24 cellular contexts compared by ENCODE assay signal in the genomic region with DNA sequence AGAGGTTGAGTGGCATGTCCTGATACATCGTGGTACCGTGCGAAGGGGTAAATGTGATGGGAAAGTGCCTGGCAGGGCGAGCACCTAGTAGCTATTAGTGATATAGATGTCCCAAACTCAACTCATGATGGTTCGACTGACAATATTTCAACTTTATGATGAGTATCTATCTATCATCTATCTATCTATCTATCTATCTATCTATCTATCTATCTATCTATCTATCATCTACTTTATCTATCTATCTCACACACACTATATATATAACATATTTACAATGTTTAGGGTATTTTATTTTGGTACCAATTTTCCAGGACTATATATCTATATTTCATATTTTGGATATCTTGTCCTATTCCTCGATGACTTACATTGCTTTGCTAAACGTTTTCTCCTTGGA. TPM values are rescaled to one million over a fixed set of nuclear protein-coding genes. Genes with fewer than 3 reads are reported as not detected.
"Had no signal": no experiment of that assay in that cellular context is flagged by ENCODE, and none has a peak within 500 bp of the region (broad histone marks: within the 10 kb centered on the region; RNA-seq: fewer than 3 reads in every experiment).

No MANE protein-coding gene starts in this region.

- H3K36me3 ChIP-seq: breast epithelium, colonic mucosa, esophagus squamous epithelium, gastrocnemius medialis, sigmoid colon, tibial nerve had no signal

- H3K27ac ChIP-seq: breast epithelium, colonic mucosa, dorsolateral prefrontal cortex, esophagus squamous epithelium, gastrocnemius medialis, sigmoid colon had no signal

- H3K4me3 Mint-ChIP-seq: activated CD4-positive, alpha-beta T cell treated with anti-CD3 and anti-CD28 coated beads, Interleukin-2, amount 10 ng/mL, durations not matched to agents 24 days and 14 days; activated CD8-positive, alpha-beta T cell treated with anti-CD3 and anti-CD28 coated beads for 36 hours; activated naive CD4-positive, alpha-beta T cell treated with anti-CD3 and anti-CD28 coated beads, Interleukin-2, amount 50 U/mL, for 24 hours; activated T-helper 1 cell treated with anti-CD3 and anti-CD28 coated beads, Interleukin-12 subunit alpha, Interleukin-12 subunit beta, Interleukin-2, Interleukin-4 antibody, amounts not matched to agents 30 ng/mL and 10 ng/mL and 1 ng/mL, durations not matched to agents 14 hours and 24 hours and 36 hours; endodermal cell; T-helper 17 cell had no signal

- H3K4me2 ChIP-seq: smooth muscle cell had no signal

- DNase-seq: activated CD4-positive, alpha-beta T cell treated with anti-CD3 and anti-CD28 coated beads, Interleukin-2, amount 10 ng/mL, durations not matched to agents 24 days and 14 days; activated CD8-positive, alpha-beta memory T cell treated with anti-CD3 and anti-CD28 coated beads, Interleukin-2, amount 10 ng/mL, durations not matched to agents 7 days and 5 days; activated gamma-delta T cell treated with Interleukin-2 at 50 U/mL for 16 hours; activated T-cell treated with anti-CD3 and anti-CD28 coated beads for 4 hours; dorsolateral prefrontal cortex; endodermal cell; esophagus squamous epithelium; gastrocnemius medialis; head of caudate nucleus; naive B cell; sigmoid colon; stimulated activated CD4-positive, alpha-beta T cell treated with anti-CD3 and anti-CD28 coated beads, Interleukin-2, amount 100 ng/mL, for 48 hours; SW 1271; T-helper 17 cell had no signal

- H3K9me3 Mint-ChIP-seq: activated CD4-positive, alpha-beta T cell treated with anti-CD3 and anti-CD28 coated beads, Interleukin-2, amount 10 ng/mL, durations not matched to agents 24 days and 14 days; activated CD8-positive, alpha-beta T cell treated with anti-CD3 and anti-CD28 coated beads for 36 hours; activated naive CD4-positive, alpha-beta T cell treated with anti-CD3 and anti-CD28 coated beads, Interleukin-2, amount 50 U/mL, for 24 hours; activated T-helper 1 cell treated with anti-CD3 and anti-CD28 coated beads, Interleukin-12 subunit alpha, Interleukin-12 subunit beta, Interleukin-2, Interleukin-4 antibody, amounts not matched to agents 30 ng/mL and 10 ng/mL and 1 ng/mL, durations not matched to agents 14 hours and 24 hours and 36 hours; endodermal cell; naive B cell had no signal

- H3K27ac Mint-ChIP-seq: activated CD4-positive, alpha-beta T cell treated with anti-CD3 and anti-CD28 coated beads, Interleukin-2, amount 10 ng/mL, durations not matched to agents 24 days and 14 days; activated naive CD4-positive, alpha-beta T cell treated with anti-CD3 and anti-CD28 coated beads, Interleukin-2, amount 50 U/mL, for 24 hours; activated T-helper 1 cell treated with anti-CD3 and anti-CD28 coated beads, Interleukin-12 subunit alpha, Interleukin-12 subunit beta, Interleukin-2, Interleukin-4 antibody, amounts not matched to agents 30 ng/mL and 10 ng/mL and 1 ng/mL, durations not matched to agents 14 hours and 24 hours and 36 hours had no signal

- H3K36me3 Mint-ChIP-seq: activated CD8-positive, alpha-beta memory T cell treated with anti-CD3 and anti-CD28 coated beads, Interleukin-2, amount 10 ng/mL, durations not matched to agents 7 days and 5 days; activated naive CD4-positive, alpha-beta T cell treated with anti-CD3 and anti-CD28 coated beads, Interleukin-2, amount 50 U/mL, for 24 hours; naive B cell had no signal

- H3K27me3 Mint-ChIP-seq: activated CD8-positive, alpha-beta memory T cell treated with anti-CD3 and anti-CD28 coated beads, Interleukin-2, amount 10 ng/mL, durations not matched to agents 7 days and 5 days; activated CD8-positive, alpha-beta T cell treated with anti-CD3 and anti-CD28 coated beads for 36 hours; naive B cell had no signal

- H3K4me3 ChIP-seq: breast epithelium, colonic mucosa, dorsolateral prefrontal cortex, esophagus squamous epithelium, gastrocnemius medialis, sigmoid colon, smooth muscle cell, tibial nerve had no signal

- H3K4me1 ChIP-seq: breast epithelium, gastrocnemius medialis had no signal

- ATAC-seq: gastrocnemius medialis had no signal

- H3K27me3 ChIP-seq: breast epithelium, colonic mucosa, esophagus squamous epithelium, gastrocnemius medialis, sigmoid colon, tibial nerve had no signal

RNA-seq across cellular contexts. Expression of gene BCAS1, which starts 5.5 kb away (rescaled TPM):
- total RNA-seq: activated CD4-positive, alpha-beta T cell treated with anti-CD3 and anti-CD28 coated beads, Interleukin-2, amount 10 ng/mL, durations not matched to agents 24 days and 14 days; activated T-helper 1 cell treated with anti-CD3 and anti-CD28 coated beads, Interleukin-12 subunit alpha, Interleukin-12 subunit beta, Interleukin-2, Interleukin-4 antibody, amounts not matched to agents 30 ng/mL and 10 ng/mL and 1 ng/mL, durations not matched to agents 14 hours and 24 hours and 36 hours; astrocyte; endodermal cell; osteoblast had no signal
- polyA plus RNA-seq: keratinocyte had no signal
